In the genomic region with DNA sequence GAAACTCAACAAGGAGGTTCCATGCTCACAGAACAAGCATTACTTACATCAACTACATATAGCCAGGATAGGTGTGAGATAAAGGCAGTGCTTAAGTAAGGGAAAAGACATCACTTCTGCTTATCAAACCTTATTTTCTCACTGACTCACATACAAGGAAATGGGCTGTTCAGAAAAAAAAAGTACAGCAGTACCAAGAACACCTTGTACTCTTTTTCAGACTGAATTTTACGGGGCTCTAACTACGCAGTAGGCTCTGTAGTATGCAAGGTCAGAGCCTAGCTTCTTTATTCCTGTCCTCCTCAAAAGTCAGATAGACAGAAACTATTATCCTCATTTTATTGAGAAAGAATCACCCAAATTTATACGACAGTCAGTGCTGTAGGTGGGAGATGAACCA, we compare ENCODE assay signal across 19 cellular contexts. TPM values are rescaled to one million over a fixed set of nuclear protein-coding genes. Genes with fewer than 3 reads are reported as not detected.
DNase-seq lines count a peak whose midpoint lies in the region; ATAC-seq, FAIRE-seq and TF ChIP-seq lines count a peak whose summit lies in the region.
"Had no signal": no experiment of that assay in that cellular context is flagged by ENCODE, and none has a peak within 500 bp of the region (broad histone marks: within the 10 kb centered on the region; RNA-seq: fewer than 3 reads in every experiment).

No MANE protein-coding gene starts in this region.

- peak; percentile 46 for FAIRE-seq in K562 (lab: Jason Lieb, UNC)
- no peak for FAIRE-seq in small intestine (lab: Jason Lieb, UNC)

- H3K27ac Mint-ChIP-seq in HFFc6: peak overlapping the region; percentile 46; the same call in 1 of the 2 replicates

- H3K9me3 Mint-ChIP-seq in HFFc6: no peaks in the 10 kb centered on the region
- H3K9me3 Mint-ChIP-seq: CD14-positive monocyte had no signal

- H3K4me1 ChIP-seq in K562 (replicated peaks in 1 of 2; ENCODE audit: control insufficient read depth in 2 of 2, insufficient read depth in 2 of 2, low read length in 2 of 2): peaks cover 0 to 5% of the 10 kb centered on the region in 2 experiments; a peak in 1 of 5 replicates
- peaks cover 0 to 2% of the 10 kb centered on the region in 2 donors for H3K4me1 ChIP-seq in small intestine (ENCODE audit: control insufficient read depth in 2 of 2, insufficient read depth in 1 of 2, low read depth in 1 of 2, low read length in 1 of 2)
- H3K4me1 ChIP-seq in SK-N-SH (ENCODE audit: control insufficient read depth in 1 of 2, insufficient read depth in 2 of 2, low read depth in 1 of 2, low read length in 1 of 2): peaks cover 5 to 50% of the 10 kb centered on the region in 2 experiments
- H3K4me1 ChIP-seq: SJCRH30 had no signal

- peaks cover 40% of the 10 kb centered on the region for H3F3A ChIP-seq in SK-N-SH (replicated peaks; ENCODE audit: insufficient read depth)

- H3K4me3 ChIP-seq in K562: no peak overlapping the region
- H3K4me3 ChIP-seq in small intestine (ENCODE audit: low read depth in 1 of 2, low read length in 2 of 2): no peak overlapping the region
- H3K4me3 ChIP-seq in SK-N-SH (ENCODE audit: low read depth in 2 of 2, low read length in 1 of 2): no peak overlapping the region
- H3K4me3 ChIP-seq: SJCRH30 had no signal

- no peaks in the 10 kb centered on the region for H3K9me2 ChIP-seq in SK-N-SH

- CTCF ChIA-PET in K562 (lab: Yijun Ruan, JAX; ENCODE audit: low intra/inter-chr PET ratio) (interaction anchor here (0.7 kb wide), 1 partner anchor 302 kb away, joined by 3 read pairs; no protein-coding TSS in a partner anchor), SK-N-SH (lab: Yijun Ruan, JAX) (interaction anchor here (1.0 to 9.1 kb wide), 6 partner anchors 8 to 282 kb away, joined by 4 to 87 read pairs (median 12); no protein-coding TSS in a partner anchor)

- H3K9ac ChIP-seq in K562 (ENCODE audit: insufficient read depth in 1 of 2, low read depth in 2 of 2, low read length in 2 of 2) (no peak overlapping the region), SK-N-SH (no peak overlapping the region)

- intact Hi-C loops in K562 (cut with micrococcal nuclease): no loop called here
- intact Hi-C loops in left colon (cut with DNase I, micrococcal nuclease): no loop called here
- intact Hi-C loops in left cardiac atrium (cut with DNase I): no loop called here

- in situ Hi-C loops in K562 (cut with MboI): loop anchor here (25.0 kb wide), 1 partner anchor 303 kb away; no protein-coding TSS in a partner anchor

- TF ChIP-seq CTCF in HFFc6 (IDR thresholded peaks at IDR 0.05) (no peak), K562 (IDR thresholded peaks at IDR 0.05 in 2 of 3, conservative IDR thresholded peaks at IDR 0.05 in 1 of 3; ENCODE audit: insufficient read depth in 2 of 3, low read depth in 1 of 3, low read length in 3 of 3) (no peak), SK-N-SH (IDR thresholded peaks at IDR 0.05) (no peak)

- no peaks in the 10 kb centered on the region for H3K27me3 ChIP-seq in K562 (ENCODE audit: control insufficient read depth in 2 of 2, insufficient read depth in 2 of 2, low read length in 2 of 2)
- no peaks in the 10 kb centered on the region for H3K27me3 ChIP-seq in small intestine (ENCODE audit: control insufficient read depth in 2 of 2, insufficient read depth in 2 of 2, low read length in 2 of 2)
- H3K27me3 ChIP-seq in SK-N-SH (ENCODE audit: insufficient read depth): no peaks in the 10 kb centered on the region
- H3K27me3 ChIP-seq: SJCRH30 had no signal

- no peak for DNase-seq in HFFc6
- no peak for DNase-seq in K562 (ENCODE audit: extremely low read depth in 1 of 4, low spot score in 3 of 4)
- DNase-seq in left colon: no peak
- DNase-seq in small intestine: peak; percentile 65
- DNase-seq in NCI-H345 treated with DMSO at 0.1 percent for 48 hours (lab: John Stamatoyannopoulos, UW; ENCODE audit: unreplicated experiment): no peak
- DNase-seq in SK-N-SH: no peak
- DNase-seq in left cardiac atrium: no peak
- DNase-seq: DND-41, GOT3, NCI-H1436, NCI-H2081, NCI-H2171 treated with DMSO at 0.1 percent for 48 hours, NCI-H446 treated with DMSO at 0.1 percent for 48 hours, SJCRH30 had no signal

- BruUV-seq in K562 (replicated peaks; lab: Mats Ljungman, UMichigan): no TSS peak

- H3K4me2 ChIP-seq in K562 (ENCODE audit: insufficient read depth, low read length) (no peak overlapping the region), SK-N-SH (no peak overlapping the region)

- peaks cover 96% of the 10 kb centered on the region for H3K36me3 ChIP-seq in K562 (ENCODE audit: control insufficient read depth, insufficient read depth, low read length)
- peaks cover 10 to 25% of the 10 kb centered on the region in 2 donors for H3K36me3 ChIP-seq in small intestine (ENCODE audit: control insufficient read depth in 2 of 2, insufficient read depth in 2 of 2, low read length in 2 of 2)
- peaks cover 85 to 90% of the 10 kb centered on the region in 2 experiments for H3K36me3 ChIP-seq in SK-N-SH (replicated peaks in 1 of 2; ENCODE audit: control insufficient read depth in 1 of 2, insufficient read depth in 2 of 2, low read length in 1 of 2)

- H3K27me3 Mint-ChIP-seq in HFFc6 (ENCODE audit: insufficient read depth): no peaks in the 10 kb centered on the region; the same call in 1 of the 2 replicates

- H3K9me3 ChIP-seq in K562 (replicated peaks; ENCODE audit: control insufficient read depth, insufficient read depth, low read depth, low read length) (no peaks in the 10 kb centered on the region), small intestine (ENCODE audit: control insufficient read depth, low read depth) (no peaks in the 10 kb centered on the region), SK-N-SH (no peaks in the 10 kb centered on the region)
- H3K9me3 ChIP-seq: SJCRH30 had no signal

- H2AFZ ChIP-seq in K562 (ENCODE audit: low read depth, low read length) (no peak overlapping the region), SK-N-SH (ENCODE audit: low read depth) (no peak overlapping the region)

- peaks cover 69% of the 10 kb centered on the region for H3K79me2 ChIP-seq in K562 (ENCODE audit: control insufficient read depth, insufficient read depth, low read length)
- peaks cover 86% of the 10 kb centered on the region for H3K79me2 ChIP-seq in SK-N-SH (ENCODE audit: insufficient read depth)

- H4K20me1 ChIP-seq in K562 (replicated peaks; ENCODE audit: control insufficient read depth, insufficient read depth, low read length): no peaks in the 10 kb centered on the region; the same call in 1 of the 2 replicates
- H4K20me1 ChIP-seq in SK-N-SH (ENCODE audit: insufficient read depth): peaks cover 16% of the 10 kb centered on the region

- H3K36me3 Mint-ChIP-seq in HFFc6 (ENCODE audit: low read depth): peaks cover 50% of the 10 kb centered on the region

- TF ChIP-seq EP300 in K562 (IDR thresholded peaks at IDR 0.05; ENCODE audit: low read length) (no peak), SK-N-SH (IDR thresholded peaks at IDR 0.05; ENCODE audit: borderline replicate concordance in 1 of 2, low read depth in 1 of 2, low read length in 1 of 2) (no peak)

- peak overlapping the region; percentile 41 for H3K4me3 Mint-ChIP-seq in HFFc6
- H3K4me3 Mint-ChIP-seq: CD14-positive monocyte had no signal

- POLR2A ChIA-PET in K562 (lab: Yijun Ruan, JAX) (interaction anchor here (1.4 kb wide), 1 partner anchor 19 kb away, joined by 4 read pairs; no protein-coding TSS in a partner anchor), SK-N-SH (lab: Yijun Ruan, JAX) (no interaction called here)

- no peaks in the 10 kb centered on the region for H3K9me1 ChIP-seq in K562 (ENCODE audit: control insufficient read depth, insufficient read depth, low read length)

- peaks cover 60% of the 10 kb centered on the region for H3K4me1 Mint-ChIP-seq in HFFc6 (ENCODE audit: low read depth)

- WGBS in K562 (ENCODE audit: insufficient coverage, low coverage, missing lambda C conversion rate): 96% methylated on average over 3 of the region's 3 CpGs
- WGBS in small intestine, 3 donors: 78 to 98% (median 85%) methylated on average over 3 of the region's 3 CpGs
- 97% methylated on average over 3 of the region's 3 CpGs for WGBS in SK-N-SH (ENCODE audit: low lambda C conversion rate)

- no peak for ATAC-seq in K562
- peak; percentile 48 for ATAC-seq in left colon
- no peak for ATAC-seq in left cardiac atrium
- ATAC-seq: Panc1 had no signal

- TF ChIP-seq RAD21 in K562 (CRISPR knock-in tag; conservative IDR thresholded peaks at IDR 0.05 in 1 of 2, IDR thresholded peaks at IDR 0.05 in 1 of 2) (no peak), SK-N-SH (IDR thresholded peaks at IDR 0.05; ENCODE audit: low read length) (no peak)

- TF ChIP-seq POLR2A in K562 (conservative IDR thresholded peaks at IDR 0.05): no peak

- no peak overlapping the region for H3K27ac ChIP-seq in K562 (ENCODE audit: extremely low read depth, low read depth, low read length)
- no peak overlapping the region for H3K27ac ChIP-seq in small intestine (ENCODE audit: low read depth in 1 of 2, low read length in 1 of 2)
- H3K27ac ChIP-seq in SK-N-SH (ENCODE audit: low read depth in 2 of 2, low read length in 1 of 2): peak overlapping the region in 1 of 2 experiments; percentile 97; a peak in 1 of 4 replicates
- H3K27ac ChIP-seq: SJCRH30 had no signal

RNA-seq across cellular contexts. Expression of gene PSMB7, which starts 5.8 kb away (rescaled TPM):
- total RNA-seq in HFFc6 (2021; fragmentation: NEBNext Ultra II Directional; extraction: Animal tissue kit (Norgen Biotek cat#: 25700)): 100 to 1,000 TPM; 220 to 267 (median 263) TPM
- total RNA-seq in K562 (2011; cell fraction: chromatin; rRNA removed; ENCODE audit: low replicate concordance): 105 and 110 TPM in 2 replicates
- total RNA-seq in K562 (2011; cell fraction: nucleolus; rRNA removed): 103 and 112 TPM in 2 replicates
- total RNA-seq in K562 (2011; cell fraction: nucleoplasm; rRNA removed): 100 and 107 TPM in 2 replicates
- total RNA-seq in K562 (2014; rRNA removed): 364 and 393 TPM in 2 replicates
- 404 and 414 TPM in 2 replicates for total RNA-seq in K562 (2014; rRNA removed; fragmentation: Illumina TruSeq; extraction: Trizol)
- total RNA-seq in K562 (2015; rRNA removed; fragmentation: Illumina TruSeq; extraction: Trizol): 327 and 358 TPM in 2 replicates
- total RNA-seq in K562 (2021): 321 and 326 TPM in 2 replicates
- polyA plus RNA-seq in K562 (2011; rRNA removed): 544 and 662 TPM in 2 replicates
- 461 and 577 TPM in 2 replicates for polyA plus RNA-seq in K562 (2011; cell fraction: cytosol; rRNA removed)
- 113 and 195 TPM in 2 replicates for polyA plus RNA-seq in K562 (2011; cell fraction: nucleus; rRNA removed)
- polyA plus RNA-seq in K562 (2012): 238 and 428 TPM in 2 replicates
- polyA plus RNA-seq in K562 (2014; fragmentation: Illumina TruSeq; extraction: Trizol): 368 and 407 TPM in 2 replicates
- 100 to 1,000 TPM; 940 to 978 TPM for polyA plus RNA-seq in K562 (2014; fragmentation: Nextera tagmentation; extraction: Ambion mirVana)
- polyA plus RNA-seq in K562 (2014; rRNA removed): 429 and 463 TPM in 2 replicates
- polyA minus RNA-seq in K562 (2011; rRNA and poly(A)+ RNA removed): 408 and 504 TPM in 2 replicates
- 113 and 154 TPM in 2 replicates for polyA minus RNA-seq in K562 (2011; cell fraction: cytosol; rRNA and poly(A)+ RNA removed)
- polyA minus RNA-seq in K562 (2011; cell fraction: nucleus; rRNA and poly(A)+ RNA removed): 48.2 and 82.0 TPM in 2 replicates
- 100 to 1,000 TPM in 1 of 2 donors, 10 to 100 TPM in 1; 88.0 to 102 TPM for total RNA-seq in left colon
- 100 to 1,000 TPM; 183 to 221 (median 194) TPM for polyA plus RNA-seq in small intestine
- 357 and 484 TPM in 2 replicates for polyA plus RNA-seq in SK-N-SH (2012; rRNA removed)
- 361 and 420 TPM in 2 replicates for polyA plus RNA-seq in SK-N-SH (2012; cell fraction: cytosol; rRNA removed)
- 150 and 232 TPM in 2 replicates for polyA plus RNA-seq in SK-N-SH (2012; cell fraction: nucleus; rRNA removed)
- total RNA-seq in left cardiac atrium: 100 to 1,000 TPM; 124 to 135 TPM

RNA-seq across cellular contexts. Expression of gene ADGRD2, which starts 40.8 kb away (rescaled TPM):
- not detected for total RNA-seq in HFFc6 (2021; fragmentation: NEBNext Ultra II Directional; extraction: Animal tissue kit (Norgen Biotek cat#: 25700))
- total RNA-seq in K562 (2011; cell fraction: chromatin; rRNA removed; ENCODE audit: low replicate concordance): not detected in 2 replicates
- 0.17 TPM in 1 of 2 replicates, not detected in the other for total RNA-seq in K562 (2011; cell fraction: nucleolus; rRNA removed)
- total RNA-seq in K562 (2011; cell fraction: nucleoplasm; rRNA removed): not detected in 2 replicates
- total RNA-seq in K562 (2014; rRNA removed) (not detected in 2 replicates), K562 (2014; rRNA removed; fragmentation: Illumina TruSeq; extraction: Trizol) (not detected in 2 replicates), K562 (2015; rRNA removed; fragmentation: Illumina TruSeq; extraction: Trizol) (not detected in 2 replicates), K562 (2021) (not detected in 2 replicates), left colon (not detected), left cardiac atrium (not detected)
- polyA plus RNA-seq in K562 (2011; rRNA removed) (not detected in 2 replicates), K562 (2014; fragmentation: Illumina TruSeq; extraction: Trizol) (not detected in 2 replicates), K562 (2014; fragmentation: Nextera tagmentation; extraction: Ambion mirVana) (not detected), K562 (2014; rRNA removed) (not detected in 2 replicates), small intestine (not detected), SK-N-SH (2012; rRNA removed) (0.05 and 0.10 TPM in 2 replicates)
- polyA plus RNA-seq in K562 (2011; cell fraction: cytosol; rRNA removed): not detected in 2 replicates
- 0.28 TPM in 1 of 2 replicates, not detected in the other for polyA plus RNA-seq in K562 (2011; cell fraction: nucleus; rRNA removed)
- polyA plus RNA-seq in K562 (2012): not detected in 2 replicates
- not detected in 2 replicates for polyA minus RNA-seq in K562 (2011; rRNA and poly(A)+ RNA removed)
- not detected in 2 replicates for polyA minus RNA-seq in K562 (2011; cell fraction: cytosol; rRNA and poly(A)+ RNA removed)
- not detected in 2 replicates for polyA minus RNA-seq in K562 (2011; cell fraction: nucleus; rRNA and poly(A)+ RNA removed)
- polyA plus RNA-seq in SK-N-SH (2012; cell fraction: cytosol; rRNA removed): not detected in 2 replicates
- polyA plus RNA-seq in SK-N-SH (2012; cell fraction: nucleus; rRNA removed): 0.11 and 0.31 TPM in 2 replicates
- total RNA-seq: G401, MCF 10A, SJCRH30 had no signal
- polyA plus RNA-seq: AG04450, CD14-positive monocyte had no signal
